7 cellular contexts compared by ENCODE assay signal in the genomic region with DNA sequence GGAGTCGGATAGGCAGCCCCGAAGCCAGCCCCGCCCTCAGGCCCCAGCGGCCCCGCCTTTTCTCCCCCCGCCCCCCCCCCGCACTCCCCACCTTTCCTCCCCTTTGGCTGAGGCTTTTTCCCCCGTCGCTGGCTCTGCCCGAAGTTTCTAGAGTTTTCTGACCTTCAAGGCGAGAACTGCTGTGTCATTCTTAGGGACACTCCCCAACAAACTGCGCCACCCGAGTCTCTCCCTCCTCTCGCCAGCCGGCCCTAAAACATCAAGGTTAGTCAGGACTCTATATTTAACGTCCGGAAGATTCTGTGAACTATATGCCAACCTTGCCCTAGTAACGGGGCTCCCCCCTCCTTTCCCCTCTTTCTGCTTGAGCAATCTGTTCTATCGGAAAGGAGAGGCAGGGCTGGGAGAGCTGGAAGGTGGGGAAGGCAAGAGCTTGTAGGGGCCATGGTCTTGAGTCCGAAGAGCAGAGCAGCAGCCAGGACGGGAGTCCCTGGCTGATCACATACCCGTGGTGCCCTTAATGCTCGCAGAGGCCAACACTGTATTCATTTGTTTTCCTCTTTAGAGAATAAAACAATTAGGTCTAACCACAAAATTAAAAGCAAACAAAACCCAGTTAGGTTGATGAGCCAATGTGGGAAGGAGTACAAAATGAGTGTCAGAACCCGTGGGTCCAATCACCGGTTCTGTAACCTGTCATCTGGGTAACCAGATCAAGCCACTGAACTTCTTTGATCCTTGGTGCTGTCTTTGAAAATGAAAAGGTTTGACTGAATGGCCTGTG. TPM values are rescaled to one million over a fixed set of nuclear protein-coding genes. Genes with fewer than 3 reads are reported as not detected.
DNase-seq lines count a peak whose midpoint lies in the region; ATAC-seq, FAIRE-seq and TF ChIP-seq lines count a peak whose summit lies in the region.

No MANE protein-coding gene starts in this region.

- DNase-seq in GM12892 (ENCODE audit: insufficient read length) = peak; percentile 55
- DNase-seq in heart left ventricle = peak; percentile 82 to 93 (median 89)
- DNase-seq in osteocyte (ENCODE audit: extremely low spot score, unreplicated experiment) = no peak
- peak in 1 of 2 donors; percentile 97 for DNase-seq in vagina (ENCODE audit: extremely low spot score in 2 of 2)

- 1 to 2% (median 2%) methylated on average over 23 to 24 of the region's 25 CpGs for WGBS in adipose tissue, 3 donors
- 1 to 3% (median 2%) methylated on average over 24 to 25 of the region's 25 CpGs for WGBS in heart left ventricle, 4 donors

- TF ChIP-seq POLR2A in GM12892 (IDR thresholded peaks at IDR 0.05; ENCODE audit: low read depth, low read length) (no peak), heart left ventricle (IDR thresholded peaks at IDR 0.05) (peak in 1 of 2 donors; percentile 82), vagina (IDR thresholded peaks at IDR 0.05) (peak; percentile 35 to 89)

- H3K27me3 ChIP-seq in heart left ventricle (no peaks in the 10 kb centered on the region), vagina (no peaks in the 10 kb centered on the region)

- H3K36me3 Mint-ChIP-seq in osteocyte (ENCODE audit: unreplicated experiment) = no peaks in the 10 kb centered on the region

- FAIRE-seq in GM12892 (lab: Jason Lieb, UNC) = peak; percentile 72

- intact Hi-C loops in heart left ventricle (cut with DNase I) (loop anchor here in 1 of 10 donors (5.0 kb wide), 1 partner anchor 90 kb away; no protein-coding TSS in a partner anchor), vagina (cut with DNase I) (no loop called here)

- peak; percentile 27 for ATAC-seq in HG03432 (IDR thresholded peaks at IDR 0.05; ENCODE audit: unreplicated experiment)
- ATAC-seq in SK-N-SH treated with all-trans-retinoic acid at 6 μM for 48 hours = peak; percentile 52
- ATAC-seq in heart left ventricle = peak; percentile 58 to 82 (median 72)

- H3K27ac ChIP-seq in adipose tissue (ENCODE audit: low read depth, low read length) (peak overlapping the region; percentile 96), heart left ventricle (peak overlapping the region; percentile 93 to 100 (median 99)), vagina (peak overlapping the region; percentile 100)

- H3K4me1 Mint-ChIP-seq in osteocyte (ENCODE audit: unreplicated experiment) = peaks cover 44% of the 10 kb centered on the region

- H3K36me3 ChIP-seq in heart left ventricle = peaks cover 0 to 3% (median 0%) of the 10 kb centered on the region in 9 donors
- no peaks in the 10 kb centered on the region for H3K36me3 ChIP-seq in vagina

- H3K9me3 Mint-ChIP-seq in osteocyte (ENCODE audit: unreplicated experiment) = no peaks in the 10 kb centered on the region

- H3K27ac Mint-ChIP-seq in osteocyte (ENCODE audit: unreplicated experiment) = peak overlapping the region; percentile 99

- H3K4me3 Mint-ChIP-seq in osteocyte (ENCODE audit: unreplicated experiment) = peak overlapping the region; percentile 90

- TF ChIP-seq CTCF in heart left ventricle (IDR thresholded peaks at IDR 0.05) (no peak), osteocyte (IDR thresholded peaks at IDR 0.05) (no peak), vagina (IDR thresholded peaks at IDR 0.05) (no peak)

- peaks cover 0 to 78% (median 52%) of the 10 kb centered on the region in 12 donors for H3K4me1 ChIP-seq in heart left ventricle
- H3K4me1 ChIP-seq in vagina = peaks cover 85% of the 10 kb centered on the region

- H3K4me3 ChIP-seq in heart left ventricle (peak overlapping the region; percentile 2 to 73 (median 62)), vagina (peak overlapping the region; percentile 50 to 54)

- H3K9me3 ChIP-seq in heart left ventricle (no peaks in the 10 kb centered on the region), vagina (no peaks in the 10 kb centered on the region)

- H3K27me3 Mint-ChIP-seq in osteocyte (ENCODE audit: unreplicated experiment) = no peaks in the 10 kb centered on the region

TF ChIP-seq in SK-N-SH treated with all-trans-retinoic acid at 6 μM for 48 hours, 23 proteins besides CTCF, POLR2A, EP300 and RAD21 (continues in another document):
- TF ChIP-seq ZNF8 (CRISPR knock-in tag; IDR thresholded peaks at IDR 0.05) (no peak), ZNF70 (CRISPR knock-in tag; IDR thresholded peaks at IDR 0.05) (no peak), ESRRG (CRISPR knock-in tag; IDR thresholded peaks at IDR 0.05) (no peak), CSDC2 (CRISPR knock-in tag; IDR thresholded peaks at IDR 0.05) (no peak), TOX (CRISPR knock-in tag; IDR thresholded peaks at IDR 0.05; ENCODE audit: borderline replicate concordance) (no peak), ARNTL (CRISPR knock-in tag; IDR thresholded peaks at IDR 0.05; ENCODE audit: borderline replicate concordance, low read depth) (no peak), GLIS3 (CRISPR knock-in tag; IDR thresholded peaks at IDR 0.05) (no peak), ZC3H10 (CRISPR knock-in tag; IDR thresholded peaks at IDR 0.05) (no peak), ZFP30 (CRISPR knock-in tag; IDR thresholded peaks at IDR 0.05) (no peak), RARB (CRISPR knock-in tag; IDR thresholded peaks at IDR 0.05) (no peak), BACH2 (CRISPR knock-in tag; IDR thresholded peaks at IDR 0.05; ENCODE audit: borderline replicate concordance) (no peak), ZNF565 (CRISPR knock-in tag; conservative IDR thresholded peaks at IDR 0.05; ENCODE audit: low read depth) (no peak), SNAI2 (CRISPR knock-in tag; IDR thresholded peaks at IDR 0.05) (no peak), ISL1 (CRISPR knock-in tag; IDR thresholded peaks at IDR 0.05) (no peak), ZFP3 (CRISPR knock-in tag; IDR thresholded peaks at IDR 0.05) (no peak)
- TF ChIP-seq, protein P1, sequence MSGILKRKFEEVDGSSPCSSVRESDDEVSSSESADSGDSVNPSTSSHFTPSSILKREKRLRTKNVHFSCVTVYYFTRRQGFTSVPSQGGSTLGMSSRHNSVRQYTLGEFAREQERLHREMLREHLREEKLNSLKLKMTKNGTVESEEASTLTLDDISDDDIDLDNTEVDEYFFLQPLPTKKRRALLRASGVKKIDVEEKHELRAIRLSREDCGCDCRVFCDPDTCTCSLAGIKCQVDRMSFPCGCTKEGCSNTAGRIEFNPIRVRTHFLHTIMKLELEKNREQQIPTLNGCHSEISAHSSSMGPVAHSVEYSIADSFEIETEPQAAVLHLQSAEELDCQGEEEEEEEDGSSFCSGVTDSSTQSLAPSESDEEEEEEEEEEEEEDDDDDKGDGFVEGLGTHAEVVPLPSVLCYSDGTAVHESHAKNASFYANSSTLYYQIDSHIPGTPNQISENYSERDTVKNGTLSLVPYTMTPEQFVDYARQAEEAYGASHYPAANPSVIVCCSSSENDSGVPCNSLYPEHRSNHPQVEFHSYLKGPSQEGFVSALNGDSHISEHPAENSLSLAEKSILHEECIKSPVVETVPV (CRISPR knock-in tag; IDR thresholded peaks at IDR 0.05) = no peak
- TF ChIP-seq, protein P2, sequence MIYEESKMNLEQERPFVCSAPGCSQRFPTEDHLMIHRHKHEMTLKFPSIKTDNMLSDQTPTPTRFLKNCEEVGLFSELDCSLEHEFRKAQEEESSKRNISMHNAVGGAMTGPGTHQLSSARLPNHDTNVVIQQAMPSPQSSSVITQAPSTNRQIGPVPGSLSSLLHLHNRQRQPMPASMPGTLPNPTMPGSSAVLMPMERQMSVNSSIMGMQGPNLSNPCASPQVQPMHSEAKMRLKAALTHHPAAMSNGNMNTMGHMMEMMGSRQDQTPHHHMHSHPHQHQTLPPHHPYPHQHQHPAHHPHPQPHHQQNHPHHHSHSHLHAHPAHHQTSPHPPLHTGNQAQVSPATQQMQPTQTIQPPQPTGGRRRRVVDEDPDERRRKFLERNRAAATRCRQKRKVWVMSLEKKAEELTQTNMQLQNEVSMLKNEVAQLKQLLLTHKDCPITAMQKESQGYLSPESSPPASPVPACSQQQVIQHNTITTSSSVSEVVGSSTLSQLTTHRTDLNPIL (CRISPR knock-in tag; IDR thresholded peaks at IDR 0.05; ENCODE audit: low read depth) = no peak

RNA-seq across cellular contexts. Expression of a gene that starts 5.3 kb away (rescaled TPM):
- polyA plus RNA-seq in GM12892 (2012; ENCODE audit: missing spikeins) = 7.1 TPM
- polyA plus RNA-seq in adipose tissue (100 to 1,000 TPM in 1 of 3 donors, 10 to 100 TPM in 2; 40.9 to 501 (median 47.1) TPM), heart left ventricle (100 to 1,000 TPM in 1 of 2 donors, 10 to 100 TPM in 1; 35.2 to 149 TPM)
- total RNA-seq in heart left ventricle (100 to 1,000 TPM; 120 to 306 (median 146) TPM), osteocyte (65.5 and 65.8 TPM in 2 replicates), vagina (466 TPM)

RNA-seq across cellular contexts. Expression of a gene that starts 6.9 kb away (rescaled TPM):
- 8.1 TPM for polyA plus RNA-seq in GM12892 (2012; ENCODE audit: missing spikeins)
- polyA plus RNA-seq in adipose tissue = 100 to 1,000 TPM in 1 of 3 donors, 10 to 100 TPM in 2; 32.5 to 514 (median 76.3) TPM
- total RNA-seq in heart left ventricle = 100 to 1,000 TPM; 169 to 412 (median 197) TPM
- polyA plus RNA-seq in heart left ventricle = 100 to 1,000 TPM; 157 to 179 TPM
- 19.7 and 24.8 TPM in 2 replicates for total RNA-seq in osteocyte
- total RNA-seq in vagina = 345 TPM

RNA-seq across cellular contexts. Expression of a gene that starts 7.1 kb away (rescaled TPM):
- 1.2 TPM for polyA plus RNA-seq in GM12892 (2012; ENCODE audit: missing spikeins)
- polyA plus RNA-seq in adipose tissue = 1 to 10 TPM in 1 of 3 donors, under 1 TPM in 2; 0.59 to 1.0 (median 0.80) TPM
- 1 to 10 TPM; 1.3 to 3.6 (median 1.8) TPM for total RNA-seq in heart left ventricle
- 1 to 10 TPM in 1 of 2 donors, under 1 TPM in 1; 0.95 to 1.9 TPM for polyA plus RNA-seq in heart left ventricle
- total RNA-seq in osteocyte = 1.1 and 1.7 TPM in 2 replicates
- total RNA-seq in vagina = 0.98 TPM

RNA-seq across cellular contexts. Expression of a gene that starts 15.5 kb away (rescaled TPM):
- polyA plus RNA-seq in GM12892 (2012; ENCODE audit: missing spikeins) = 161 TPM
- 10 to 100 TPM; 29.7 to 55.0 (median 38.1) TPM for polyA plus RNA-seq in adipose tissue
- total RNA-seq in heart left ventricle = 10 to 100 TPM; 22.9 to 37.4 (median 25.9) TPM
- 10 to 100 TPM; 27.5 to 64.7 TPM for polyA plus RNA-seq in heart left ventricle
- 50.6 and 54.3 TPM in 2 replicates for total RNA-seq in osteocyte
- 51.6 TPM for total RNA-seq in vagina

RNA-seq across cellular contexts. Expression of a gene that starts 26.7 kb away (rescaled TPM):
- polyA plus RNA-seq in GM12892 (2012; ENCODE audit: missing spikeins) = 54.6 TPM
- polyA plus RNA-seq in adipose tissue (10 to 100 TPM; 24.2 to 38.6 (median 29.1) TPM), heart left ventricle (10 to 100 TPM; 21.9 to 54.6 TPM)
- total RNA-seq in heart left ventricle (10 to 100 TPM; 18.6 to 61.8 (median 26.1) TPM), osteocyte (73.0 and 73.4 TPM in 2 replicates), vagina (39.8 TPM)
